ENCODE assay signal across 8 cellular contexts in genomic region chr2:231662028-231662810, GRCh38. TPM values are rescaled to one million over a fixed set of nuclear protein-coding genes. Genes with fewer than 3 reads are reported as not detected.
A peak's percentile ranks its signal among the peaks of the same experiment; 100 is the strongest.
DNase-seq lines count a peak whose midpoint lies in the region; ATAC-seq lines count a peak whose summit lies in the region.

No MANE protein-coding gene starts in this region.

- peak; percentile 89 for DNase-seq in COLO668 (lab: John Stamatoyannopoulos, UW; ENCODE audit: unreplicated experiment)
- peak; percentile 77 for DNase-seq in HPDE6-E6E7 (ENCODE audit: extremely low spot score)
- peak; percentile 91 for DNase-seq in SHP77 treated with DMSO at 0.1 percent for 48 hours (lab: John Stamatoyannopoulos, UW)
- DNase-seq in activated naive CD4-positive, alpha-beta T cell treated with anti-CD3 and anti-CD28 coated beads, Interleukin-2, amount 50 U/mL, for 16 hours, result peak; percentile 95
- DNase-seq in globus pallidus (ENCODE audit: low spot score), result peak; percentile 94
- peak; percentile 92 for DNase-seq in occipital lobe (lab: John Stamatoyannopoulos, UW)
- peak; percentile 98 for DNase-seq in superior temporal gyrus (ENCODE audit: extremely low spot score)

- ATAC-seq in GM19463 (IDR thresholded peaks at IDR 0.05; ENCODE audit: unreplicated experiment), result peak; percentile 57

RNA-seq across cellular contexts. Expression of gene PTMA, which starts 46.1 kb away (rescaled TPM):
- 647 TPM for total RNA-seq in occipital lobe

Comparison
In these comparisons a context has a peak if more than half of its experiments do, and no peak if none do; other contexts are left out.
1. Peak in every context shown above with its lines: DNase-seq and ATAC-seq.